Comparison of ENCODE assay signal across 8 cellular contexts in genomic region chr12:106358410-106359241, GRCh38. TPM values are rescaled to one million over a fixed set of nuclear protein-coding genes. Genes with fewer than 3 reads are reported as not detected.
DNase-seq lines count a peak whose midpoint lies in the region; ATAC-seq and TF ChIP-seq lines count a peak whose summit lies in the region.

No MANE protein-coding gene starts in this region.

- H3K4me3 ChIP-seq in PC-9 = peak overlapping the region; percentile 66
- H3K4me3 ChIP-seq in dorsolateral prefrontal cortex = peak overlapping the region; percentile 39 to 96 (median 82)
- H3K4me3 ChIP-seq in mucosa of descending colon = peak overlapping the region; percentile 54

- H4K20me1 ChIP-seq in PC-9 (ENCODE audit: insufficient read depth) = no peaks in the 10 kb centered on the region

- H3K27ac Mint-ChIP-seq in activated CD4-positive, alpha-beta T cell treated with anti-CD3 and anti-CD28 coated beads, Interleukin-2, amount 10 ng/mL, durations not matched to agents 24 days and 14 days = peak overlapping the region; percentile 96

- peak overlapping the region; percentile 92 for H3K4me3 Mint-ChIP-seq in activated CD4-positive, alpha-beta T cell treated with anti-CD3 and anti-CD28 coated beads, Interleukin-2, amount 10 ng/mL, durations not matched to agents 24 days and 14 days

- H3K4me2 ChIP-seq in PC-9 = peak overlapping the region; percentile 91

- TSS peak; percentile 53 for BruUV-seq in PC-9 (replicated peaks; lab: Mats Ljungman, UMichigan)

- CTCF ChIA-PET in PC-9 (lab: Charles Lee) = interaction anchor here (0.6 to 1.9 kb wide), 7 partner anchors 16 to 1667 kb away, joined by 3 to 7 read pairs (median 4); no protein-coding TSS in a partner anchor

- H3K79me2 ChIP-seq in PC-9 (ENCODE audit: low read depth) = peaks cover 48% of the 10 kb centered on the region

- H2AFZ ChIP-seq in PC-9 = peak overlapping the region; percentile 89

- H3K27ac ChIP-seq in PC-9 (peak overlapping the region; percentile 95), dorsolateral prefrontal cortex (peak overlapping the region; percentile 53 to 100 (median 99))

- ATAC-seq in HG03025 (IDR thresholded peaks at IDR 0.05; ENCODE audit: low FRiP score, unreplicated experiment) (peak; percentile 15), mucosa of descending colon (peak; percentile 39)

- H3K4me1 Mint-ChIP-seq in activated CD4-positive, alpha-beta T cell treated with anti-CD3 and anti-CD28 coated beads, Interleukin-2, amount 10 ng/mL, durations not matched to agents 24 days and 14 days = peaks cover 17% of the 10 kb centered on the region

- peaks cover 30% of the 10 kb centered on the region for H3K4me1 ChIP-seq in PC-9 (replicated peaks; ENCODE audit: insufficient read depth)
- peaks cover 17% of the 10 kb centered on the region for H3K4me1 ChIP-seq in mucosa of descending colon (ENCODE audit: low read depth)

- H3K36me3 ChIP-seq in PC-9 (ENCODE audit: low read depth) (no peaks in the 10 kb centered on the region), mucosa of descending colon (ENCODE audit: low read depth) (no peaks in the 10 kb centered on the region)

- H3F3A ChIP-seq in PC-9 (ENCODE audit: insufficient read depth, low read depth) = peaks cover 17% of the 10 kb centered on the region

- no peaks in the 10 kb centered on the region for H3K27me3 Mint-ChIP-seq in activated CD4-positive, alpha-beta T cell treated with anti-CD3 and anti-CD28 coated beads, Interleukin-2, amount 10 ng/mL, durations not matched to agents 24 days and 14 days

- intact Hi-C loops in activated CD4-positive, alpha-beta T cell treated with anti-CD3 and anti-CD28 coated beads, Interleukin-2, amount 10 ng/mL, durations not matched to agents 24 days and 14 days (cut with micrococcal nuclease) = loop anchor here (2.0 to 5.0 kb wide), 4 partner anchors 111 to 734 kb away; partner anchors contain the start of genes CKAP4, CRY1 and RIC8B
- intact Hi-C loops in PC-9 (cut with micrococcal nuclease; ENCODE audit: unreplicated experiment) = loop anchor here (1.0 kb wide), 1 partner anchor 11 kb away; no protein-coding TSS in a partner anchor
- intact Hi-C loops in dorsolateral prefrontal cortex (cut with DNase I) = loop anchor here (5.0 to 10.0 kb wide), 4 partner anchors 111 to 941 kb away; partner anchors contain the start of genes CKAP4 (in 1 of the 2) and NUAK1 (in 1 of the 2)
- intact Hi-C loops in mucosa of descending colon (cut with DNase I, micrococcal nuclease) = no loop called here

- POLR2A ChIA-PET in PC-9 (lab: Charles Lee; ENCODE audit: unreplicated experiment) = interaction anchor here (0.5 to 0.9 kb wide), 2 partner anchors 62 to 598 kb away, joined by 3 to 4 read pairs; no protein-coding TSS in a partner anchor

- peaks cover 4% of the 10 kb centered on the region for H3K36me3 Mint-ChIP-seq in activated CD4-positive, alpha-beta T cell treated with anti-CD3 and anti-CD28 coated beads, Interleukin-2, amount 10 ng/mL, durations not matched to agents 24 days and 14 days (ENCODE audit: low read depth)

- H3K9me3 ChIP-seq in PC-9 (ENCODE audit: insufficient read depth, low read depth) (no peaks in the 10 kb centered on the region), mucosa of descending colon (no peaks in the 10 kb centered on the region)

- H3K27me3 ChIP-seq in PC-9 (ENCODE audit: insufficient read depth, low read depth) (no peaks in the 10 kb centered on the region), dorsolateral prefrontal cortex (no peaks in the 10 kb centered on the region)

- TF ChIP-seq CTCF in PC-9 (conservative IDR thresholded peaks at IDR 0.05) (no peak), dorsolateral prefrontal cortex (IDR thresholded peaks at IDR 0.05 in 54 of 56, conservative IDR thresholded peaks at IDR 0.05 in 2 of 56; ENCODE audit: low read depth in 1 of 56, partially characterized antibody in 56 of 56) (peak in 1 of 56 donors; percentile 4), mucosa of descending colon (IDR thresholded peaks at IDR 0.05) (no peak)

- no peaks in the 10 kb centered on the region for H3K9me2 ChIP-seq in PC-9 (ENCODE audit: insufficient read depth)

- no peaks in the 10 kb centered on the region for H3K9me3 Mint-ChIP-seq in activated CD4-positive, alpha-beta T cell treated with anti-CD3 and anti-CD28 coated beads, Interleukin-2, amount 10 ng/mL, durations not matched to agents 24 days and 14 days

- peak; percentile 58 for DNase-seq in activated CD4-positive, alpha-beta T cell treated with anti-CD3 and anti-CD28 coated beads, Interleukin-2, amount 10 ng/mL, durations not matched to agents 24 days and 14 days
- DNase-seq in activated CD4-positive, alpha-beta T cell treated with anti-CD3 and anti-CD28 coated beads for 1 hour = no peak
- peak in 1 of 2 experiments; percentile 94 for DNase-seq in PC-9
- DNase-seq in dorsolateral prefrontal cortex = peak in 1 of 10 donors; percentile 25
- peak in 2 of 3 donors; percentile 43 to 45 for DNase-seq in mucosa of descending colon
- no peak for DNase-seq in NAMALWA (ENCODE audit: low spot score)
- no peak for DNase-seq in foreskin melanocyte

RNA-seq across cellular contexts. Expression of gene POLR3B, which starts 1.1 kb away (rescaled TPM):
- total RNA-seq in activated CD4-positive, alpha-beta T cell treated with anti-CD3 and anti-CD28 coated beads, Interleukin-2, amount 10 ng/mL, durations not matched to agents 24 days and 14 days = 12.1 and 13.1 TPM in 2 replicates
- total RNA-seq in PC-9 (2021) (8.4 and 12.9 TPM in 2 replicates), dorsolateral prefrontal cortex (10 to 100 TPM in 105 of 120 experiments, 1 to 10 TPM in 15; 7.5 to 25.1 (median 12.6) TPM), mucosa of descending colon (1 to 10 TPM; 6.6 to 8.7 (median 8.5) TPM)

RNA-seq across cellular contexts. Expression of gene TCP11L2, which starts 56.1 kb away (rescaled TPM):
- total RNA-seq in activated CD4-positive, alpha-beta T cell treated with anti-CD3 and anti-CD28 coated beads, Interleukin-2, amount 10 ng/mL, durations not matched to agents 24 days and 14 days = 3.2 and 4.5 TPM in 2 replicates
- total RNA-seq in PC-9 (2021) (34.6 and 35.1 TPM in 2 replicates), dorsolateral prefrontal cortex (100 to 1,000 TPM in 2 of 120 experiments, 10 to 100 TPM in 118; 20.9 to 141 (median 42.8) TPM), mucosa of descending colon (10 to 100 TPM; 32.1 to 54.5 (median 44.8) TPM)

Comparison
In these comparisons a context has a peak if more than half of its experiments do, and no peak if none do; other contexts are left out.
1. DNase-seq: peak in activated CD4-positive, alpha-beta T cell treated with anti-CD3 and anti-CD28 coated beads, Interleukin-2, amount 10 ng/mL, durations not matched to agents 24 days and 14 days (single experiment) and mucosa of descending colon (2 of 3); none in activated CD4-positive, alpha-beta T cell treated with anti-CD3 and anti-CD28 coated beads for 1 hour (single experiment), NAMALWA (single experiment) and foreskin melanocyte (single experiment).
2. intact Hi-C loops: an anchor here in activated CD4-positive, alpha-beta T cell treated with anti-CD3 and anti-CD28 coated beads, Interleukin-2, amount 10 ng/mL, durations not matched to agents 24 days and 14 days (2.0 to 5.0 kb wide), PC-9 (1.0 kb wide) and dorsolateral prefrontal cortex (5.0 to 10.0 kb wide); none called in mucosa of descending colon.
3. Peak in every context shown above with its lines, with median percentiles within 50 percentile points of each other: H3K4me3 ChIP-seq.